Comparison of ENCODE assay signal across 8 cellular contexts in genomic region chr9:34654317-34655083, GRCh38. TPM values are rescaled to one million over a fixed set of nuclear protein-coding genes. Genes with fewer than 3 reads are reported as not detected.
DNase-seq lines count a peak whose midpoint lies in the region; ATAC-seq and TF ChIP-seq lines count a peak whose summit lies in the region.
"Had no signal": no experiment of that assay in that cellular context is flagged by ENCODE, and none has a peak within 500 bp of the region (broad histone marks: within the 10 kb centered on the region; RNA-seq: fewer than 3 reads in every experiment).

No MANE protein-coding gene starts in this region.

- H3K27ac Mint-ChIP-seq in T-helper 1 cell treated with Interleukin-12 subunit alpha and Interleukin-12 subunit beta and Interleukin-4 antibody, amounts not matched to agents 30 μg/mL and 1 μg/mL, for 36 hours: peak overlapping the region; percentile 70
- H3K27ac Mint-ChIP-seq: activated naive CD8-positive, alpha-beta T cell treated with anti-CD3 and anti-CD28 coated beads, Interleukin-2, amount 10 ng/mL, durations not matched to agents 7 days and 5 days had no signal

- H3K36me3 ChIP-seq in left ventricle myocardium inferior (peaks cover 14% of the 10 kb centered on the region), transverse colon (peaks cover 0 to 3% (median 1%) of the 10 kb centered on the region in 4 donors)

- ATAC-seq in HG03196 (IDR thresholded peaks at IDR 0.05; ENCODE audit: unreplicated experiment): no peak

- H3K4me1 Mint-ChIP-seq in T-helper 1 cell treated with Interleukin-12 subunit alpha and Interleukin-12 subunit beta and Interleukin-4 antibody, amounts not matched to agents 30 μg/mL and 1 μg/mL, for 36 hours (ENCODE audit: low read depth): peaks cover 9% of the 10 kb centered on the region

- H3K4me1 ChIP-seq in left ventricle myocardium inferior (peaks cover 62% of the 10 kb centered on the region), transverse colon (peaks cover 18 to 47% (median 39%) of the 10 kb centered on the region in 4 donors)

- DNase-seq in T-helper 1 cell (no peak), left ventricle myocardium inferior (peak; percentile 79), transverse colon (peak; percentile 51), NCI-H1436 (lab: John Stamatoyannopoulos, UW) (no peak)
- DNase-seq: activated naive CD8-positive, alpha-beta T cell treated with anti-CD3 and anti-CD28 coated beads, Interleukin-2, amount 10 ng/mL, durations not matched to agents 7 days and 5 days had no signal

- H3K4me3 ChIP-seq in left ventricle myocardium inferior (peak overlapping the region; percentile 72), transverse colon (no peak overlapping the region)

- no peak for TF ChIP-seq EP300 in transverse colon (IDR thresholded peaks at IDR 0.05; ENCODE audit: low read depth)

- peaks cover 9% of the 10 kb centered on the region for H3K36me3 Mint-ChIP-seq in T-helper 1 cell treated with Interleukin-12 subunit alpha and Interleukin-12 subunit beta and Interleukin-4 antibody, amounts not matched to agents 30 μg/mL and 1 μg/mL, for 36 hours (ENCODE audit: low read depth)

- WGBS in transverse colon (ENCODE audit: low coverage in 1 of 2), 2 donors: 55% methylated on average over 12 of the region's 12 CpGs; no CpG with 5 or more reads in 1 of the 2 donors

- intact Hi-C loops in left ventricle myocardium inferior (cut with micrococcal nuclease): no loop called here
- intact Hi-C loops in transverse colon (cut with DNase I; ENCODE audit: low total_unique reads): loop anchor here (10.0 kb wide), 1 partner anchor 430 kb away; no protein-coding TSS in a partner anchor

- H3K4me3 Mint-ChIP-seq in T-helper 1 cell treated with Interleukin-12 subunit alpha and Interleukin-12 subunit beta and Interleukin-4 antibody, amounts not matched to agents 30 μg/mL and 1 μg/mL, for 36 hours: no peak overlapping the region
- H3K4me3 Mint-ChIP-seq: activated naive CD8-positive, alpha-beta T cell treated with anti-CD3 and anti-CD28 coated beads, Interleukin-2, amount 10 ng/mL, durations not matched to agents 7 days and 5 days had no signal

- in situ Hi-C loops in transverse colon (cut with MboI; ENCODE audit: low pct_ligation_motif_present in 1 of 4, low pct_unique_long_range_greater_than_20kb in 1 of 4, low sequenced_read_pairs in 3 of 4): no loop called here

- H3K9me3 ChIP-seq in left ventricle myocardium inferior (replicated peaks) (no peaks in the 10 kb centered on the region), transverse colon (no peaks in the 10 kb centered on the region)

- H3K27ac ChIP-seq in left ventricle myocardium inferior (replicated peaks) (peak overlapping the region; percentile 93), transverse colon (peak overlapping the region; percentile 82 to 89 (median 86))

- H3K27me3 ChIP-seq in left ventricle myocardium inferior (ENCODE audit: low read depth) (no peaks in the 10 kb centered on the region), transverse colon (no peaks in the 10 kb centered on the region)

- H3K9me3 Mint-ChIP-seq in T-helper 1 cell treated with Interleukin-12 subunit alpha and Interleukin-12 subunit beta and Interleukin-4 antibody, amounts not matched to agents 30 μg/mL and 1 μg/mL, for 36 hours: no peaks in the 10 kb centered on the region
- H3K9me3 Mint-ChIP-seq: activated naive CD8-positive, alpha-beta T cell treated with anti-CD3 and anti-CD28 coated beads, Interleukin-2, amount 10 ng/mL, durations not matched to agents 7 days and 5 days had no signal

- no peaks in the 10 kb centered on the region for H3K27me3 Mint-ChIP-seq in T-helper 1 cell treated with Interleukin-12 subunit alpha and Interleukin-12 subunit beta and Interleukin-4 antibody, amounts not matched to agents 30 μg/mL and 1 μg/mL, for 36 hours (ENCODE audit: low read depth)
- H3K27me3 Mint-ChIP-seq: activated naive CD8-positive, alpha-beta T cell treated with anti-CD3 and anti-CD28 coated beads, Interleukin-2, amount 10 ng/mL, durations not matched to agents 7 days and 5 days had no signal

- no peak for TF ChIP-seq CTCF in left ventricle myocardium inferior (IDR thresholded peaks at IDR 0.05; ENCODE audit: borderline replicate concordance)
- TF ChIP-seq CTCF in transverse colon (IDR thresholded peaks at IDR 0.05): no peak

- TF ChIP-seq POLR2A in transverse colon (IDR thresholded peaks at IDR 0.05): peak; percentile 7

RNA-seq across cellular contexts. Expression of gene IL11RA, which starts 2.5 kb away (rescaled TPM):
- 56.5 TPM for total RNA-seq in left ventricle myocardium inferior
- total RNA-seq in transverse colon: 10 to 100 TPM; 27.0 to 94.6 (median 47.5) TPM

RNA-seq across cellular contexts. Expression of gene CCL27, which starts 8.0 kb away (rescaled TPM):
- total RNA-seq in left ventricle myocardium inferior: 0.41 TPM
- total RNA-seq in transverse colon: not detected

RNA-seq across cellular contexts. Expression of gene GALT, which starts 8.0 kb away (rescaled TPM):
- total RNA-seq in left ventricle myocardium inferior (51.5 TPM), transverse colon (100 to 1,000 TPM in 2 of 4 donors, 10 to 100 TPM in 2; 73.5 to 147 (median 97.3) TPM)

RNA-seq across cellular contexts. Expression of gene SIGMAR1, which starts 16.9 kb away (rescaled TPM):
- total RNA-seq in left ventricle myocardium inferior (20.0 TPM), transverse colon (100 to 1,000 TPM in 1 of 4 donors, 10 to 100 TPM in 3; 45.6 to 102 (median 62.6) TPM)

RNA-seq across cellular contexts. Expression of gene ARID3C, which starts 25.6 kb away (rescaled TPM):
- total RNA-seq in left ventricle myocardium inferior (not detected), transverse colon (not detected)
- total RNA-seq: activated naive CD8-positive, alpha-beta T cell treated with anti-CD3 and anti-CD28 coated beads, Interleukin-2, amount 10 ng/mL, durations not matched to agents 7 days and 5 days; NCI-H460 had no signal

Comparison
In these comparisons a context has a peak if more than half of its experiments do, and no peak if none do; other contexts are left out.
1. DNase-seq: peak in left ventricle myocardium inferior (single experiment) and transverse colon (single experiment); none in T-helper 1 cell (0 of 5) and NCI-H1436 (single experiment).